In the genomic region with DNA sequence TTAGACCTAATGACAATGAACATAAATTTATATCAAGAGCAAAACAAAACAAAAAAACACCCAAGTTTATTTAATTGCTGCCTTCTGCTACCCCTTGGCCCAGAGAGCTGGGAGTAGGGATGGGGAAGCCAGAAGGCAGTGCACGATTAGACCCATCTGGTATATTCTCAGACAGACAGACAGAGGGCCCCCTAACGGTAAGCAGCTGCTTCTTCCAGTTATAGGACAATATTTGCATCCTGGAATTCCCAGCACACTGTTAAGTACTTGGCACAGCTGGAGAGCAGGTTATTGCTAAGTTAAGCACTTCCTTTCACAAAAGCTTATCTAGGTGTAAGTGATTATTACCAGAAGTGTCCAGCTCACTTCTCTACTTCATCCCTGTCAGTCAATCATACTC, we compare ENCODE assay signal across 8 cellular contexts. TPM values are rescaled to one million over a fixed set of nuclear protein-coding genes. Genes with fewer than 3 reads are reported as not detected.
A peak's percentile ranks its signal among the peaks of the same experiment; 100 is the strongest.
DNase-seq lines count a peak whose midpoint lies in the region; ATAC-seq and TF ChIP-seq lines count a peak whose summit lies in the region.

No MANE protein-coding gene starts in this region.

- no peak overlapping the region for H3K9ac ChIP-seq in liver (ENCODE audit: low read depth in 1 of 2, low read length in 2 of 2)

- DNase-seq in DMS153 treated with DMSO at 0.1 percent for 48 hours (lab: John Stamatoyannopoulos, UW; ENCODE audit: unreplicated experiment) (peak; percentile 23), NCI-H187 (lab: John Stamatoyannopoulos, UW) (peak; percentile 14 to 46), MV-4-11 (lab: John Stamatoyannopoulos, UW) (no peak)
- no peak for DNase-seq in activated CD4-positive, alpha-beta memory T cell treated with anti-CD3 and anti-CD28 coated beads, Interleukin-2, amount 10 ng/mL, durations not matched to agents 7 days and 5 days

- peaks cover 61% of the 10 kb centered on the region for H3K4me1 Mint-ChIP-seq in activated CD4-positive, alpha-beta memory T cell treated with anti-CD3 and anti-CD28 coated beads, Interleukin-2, amount 10 ng/mL, durations not matched to agents 7 days and 5 days

- peaks cover 10% of the 10 kb centered on the region for H3K27me3 Mint-ChIP-seq in activated CD4-positive, alpha-beta memory T cell treated with anti-CD3 and anti-CD28 coated beads, Interleukin-2, amount 10 ng/mL, durations not matched to agents 7 days and 5 days

- H3K36me3 ChIP-seq in liver (ENCODE audit: control insufficient read depth in 4 of 4, insufficient read depth in 3 of 4, low read depth in 1 of 4, low read length in 3 of 4) = no peaks in the 10 kb centered on the region

- H3K9me3 ChIP-seq in liver (ENCODE audit: control insufficient read depth in 4 of 4, low read length in 3 of 4) = no peaks in the 10 kb centered on the region

- TF ChIP-seq CTCF in liver (IDR thresholded peaks at IDR 0.05; ENCODE audit: low read depth, low read length, missing input control) = peak; percentile 33

- H3K27ac ChIP-seq in liver (ENCODE audit: low read depth in 1 of 2, low read length in 2 of 2) = peak overlapping the region in 1 of 2 donors; percentile 93

- no peaks in the 10 kb centered on the region for H3K9me3 Mint-ChIP-seq in activated CD4-positive, alpha-beta memory T cell treated with anti-CD3 and anti-CD28 coated beads, Interleukin-2, amount 10 ng/mL, durations not matched to agents 7 days and 5 days

- H3K4me1 ChIP-seq in liver (ENCODE audit: control insufficient read depth in 4 of 4, insufficient read depth in 4 of 4, low read length in 3 of 4) = peaks cover 3 to 15% (median 11%) of the 10 kb centered on the region in 4 donors

- no peak for ATAC-seq in GM19328 (IDR thresholded peaks at IDR 0.05; ENCODE audit: unreplicated experiment)
- ATAC-seq in GM21723 (IDR thresholded peaks at IDR 0.05; ENCODE audit: unreplicated experiment) = no peak
- ATAC-seq in HG03097 (IDR thresholded peaks at IDR 0.05; ENCODE audit: low FRiP score, unreplicated experiment) = no peak

- no peak overlapping the region for H3K4me3 Mint-ChIP-seq in activated CD4-positive, alpha-beta memory T cell treated with anti-CD3 and anti-CD28 coated beads, Interleukin-2, amount 10 ng/mL, durations not matched to agents 7 days and 5 days

- peaks cover 2% of the 10 kb centered on the region for H3K36me3 Mint-ChIP-seq in activated CD4-positive, alpha-beta memory T cell treated with anti-CD3 and anti-CD28 coated beads, Interleukin-2, amount 10 ng/mL, durations not matched to agents 7 days and 5 days (ENCODE audit: low read depth)

- H3K4me3 ChIP-seq in liver (ENCODE audit: low read depth in 1 of 3, low read length in 3 of 3) = no peak overlapping the region

- peak; percentile 64 to 71 for TF ChIP-seq RAD21 in liver (IDR thresholded peaks at IDR 0.05)

- POLR2A ChIA-PET in activated CD4-positive, alpha-beta memory T cell treated with anti-CD3 and anti-CD28 coated beads, Interleukin-2, amount 10 ng/mL, durations not matched to agents 7 days and 5 days (lab: Charles Lee) = interaction anchor here (1.0 to 3.8 kb wide), 4 partner anchors 10 to 65 kb away, joined by 4 to 14 read pairs (median 8); partner anchors contain the start of gene VPS13C

- 26% methylated on average over 2 of the region's 2 CpGs for WGBS in liver

- CTCF ChIA-PET in activated CD4-positive, alpha-beta memory T cell treated with anti-CD3 and anti-CD28 coated beads, Interleukin-2, amount 10 ng/mL, durations not matched to agents 7 days and 5 days (lab: Charles Lee) = interaction anchor here (1.0 to 2.3 kb wide), 7 partner anchors 10 to 256 kb away, joined by 3 to 9 read pairs (median 5); partner anchors contain the start of gene VPS13C

- H3K27me3 ChIP-seq in liver (ENCODE audit: control insufficient read depth in 4 of 4, insufficient read depth in 4 of 4, low read length in 3 of 4) = no peaks in the 10 kb centered on the region

- H3K27ac Mint-ChIP-seq in activated CD4-positive, alpha-beta memory T cell treated with anti-CD3 and anti-CD28 coated beads, Interleukin-2, amount 10 ng/mL, durations not matched to agents 7 days and 5 days = peak overlapping the region; percentile 2

TF ChIP-seq in liver, 16 proteins besides CTCF, POLR2A, EP300 and RAD21:
- no peak for TF ChIP-seq RXRA (IDR thresholded peaks at IDR 0.05)
- TF ChIP-seq, protein P1, sequence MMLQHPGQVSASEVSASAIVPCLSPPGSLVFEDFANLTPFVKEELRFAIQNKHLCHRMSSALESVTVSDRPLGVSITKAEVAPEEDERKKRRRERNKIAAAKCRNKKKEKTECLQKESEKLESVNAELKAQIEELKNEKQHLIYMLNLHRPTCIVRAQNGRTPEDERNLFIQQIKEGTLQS (IDR thresholded peaks at IDR 0.05) = no peak
- TF ChIP-seq EGR1 (IDR thresholded peaks at IDR 0.05; ENCODE audit: low read depth in 2 of 2) = no peak
- no peak for TF ChIP-seq TAF1 (conservative IDR thresholded peaks at IDR 0.05)
- no peak for TF ChIP-seq FOXA1 (IDR thresholded peaks at IDR 0.05)
- TF ChIP-seq FOXA2 (IDR thresholded peaks at IDR 0.05) = no peak
- no peak for TF ChIP-seq ZBTB33 (IDR thresholded peaks at IDR 0.05)
- TF ChIP-seq GABPA (IDR thresholded peaks at IDR 0.05 in 1 of 2, conservative IDR thresholded peaks at IDR 0.05 in 1 of 2) = no peak
- TF ChIP-seq JUND (IDR thresholded peaks at IDR 0.05) = no peak
- no peak for TF ChIP-seq SP1 (IDR thresholded peaks at IDR 0.05)
- TF ChIP-seq HNF4A (conservative IDR thresholded peaks at IDR 0.05) = no peak
- TF ChIP-seq, protein P2, sequence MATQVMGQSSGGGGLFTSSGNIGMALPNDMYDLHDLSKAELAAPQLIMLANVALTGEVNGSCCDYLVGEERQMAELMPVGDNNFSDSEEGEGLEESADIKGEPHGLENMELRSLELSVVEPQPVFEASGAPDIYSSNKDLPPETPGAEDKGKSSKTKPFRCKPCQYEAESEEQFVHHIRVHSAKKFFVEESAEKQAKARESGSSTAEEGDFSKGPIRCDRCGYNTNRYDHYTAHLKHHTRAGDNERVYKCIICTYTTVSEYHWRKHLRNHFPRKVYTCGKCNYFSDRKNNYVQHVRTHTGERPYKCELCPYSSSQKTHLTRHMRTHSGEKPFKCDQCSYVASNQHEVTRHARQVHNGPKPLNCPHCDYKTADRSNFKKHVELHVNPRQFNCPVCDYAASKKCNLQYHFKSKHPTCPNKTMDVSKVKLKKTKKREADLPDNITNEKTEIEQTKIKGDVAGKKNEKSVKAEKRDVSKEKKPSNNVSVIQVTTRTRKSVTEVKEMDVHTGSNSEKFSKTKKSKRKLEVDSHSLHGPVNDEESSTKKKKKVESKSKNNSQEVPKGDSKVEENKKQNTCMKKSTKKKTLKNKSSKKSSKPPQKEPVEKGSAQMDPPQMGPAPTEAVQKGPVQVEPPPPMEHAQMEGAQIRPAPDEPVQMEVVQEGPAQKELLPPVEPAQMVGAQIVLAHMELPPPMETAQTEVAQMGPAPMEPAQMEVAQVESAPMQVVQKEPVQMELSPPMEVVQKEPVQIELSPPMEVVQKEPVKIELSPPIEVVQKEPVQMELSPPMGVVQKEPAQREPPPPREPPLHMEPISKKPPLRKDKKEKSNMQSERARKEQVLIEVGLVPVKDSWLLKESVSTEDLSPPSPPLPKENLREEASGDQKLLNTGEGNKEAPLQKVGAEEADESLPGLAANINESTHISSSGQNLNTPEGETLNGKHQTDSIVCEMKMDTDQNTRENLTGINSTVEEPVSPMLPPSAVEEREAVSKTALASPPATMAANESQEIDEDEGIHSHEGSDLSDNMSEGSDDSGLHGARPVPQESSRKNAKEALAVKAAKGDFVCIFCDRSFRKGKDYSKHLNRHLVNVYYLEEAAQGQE (IDR thresholded peaks at IDR 0.05) = no peak

RNA-seq across cellular contexts. Expression of gene C2CD4B, which starts 39.3 kb away (rescaled TPM):
- total RNA-seq in activated CD4-positive, alpha-beta memory T cell treated with anti-CD3 and anti-CD28 coated beads, Interleukin-2, amount 10 ng/mL, durations not matched to agents 7 days and 5 days = under 1 TPM; 0.23 to 0.40 TPM
- 1 to 10 TPM in 1 of 2 donors, under 1 TPM in 1; 0.59 to 1.8 TPM for total RNA-seq in liver
- under 1 TPM; 0.17 to 0.74 TPM for polyA plus RNA-seq in liver

RNA-seq across cellular contexts. Expression of gene C2CD4A, which starts 59.0 kb away (rescaled TPM):
- under 1 TPM; 0.23 to 0.40 TPM for total RNA-seq in activated CD4-positive, alpha-beta memory T cell treated with anti-CD3 and anti-CD28 coated beads, Interleukin-2, amount 10 ng/mL, durations not matched to agents 7 days and 5 days
- under 1 TPM in 1 of 2 donors, not detected in 1; under 0.01 TPM for total RNA-seq in liver
- polyA plus RNA-seq in liver = under 1 TPM in 1 of 2 donors, not detected in 1; 0.02 TPM

Comparison
In these comparisons a context has a peak if more than half of its experiments do, and no peak if none do; other contexts are left out.
1. DNase-seq: peak in DMS153 treated with DMSO at 0.1 percent for 48 hours (single experiment) and NCI-H187 (2 of 2); none in activated CD4-positive, alpha-beta memory T cell treated with anti-CD3 and anti-CD28 coated beads, Interleukin-2, amount 10 ng/mL, durations not matched to agents 7 days and 5 days (single experiment) and MV-4-11 (single experiment).